8 cellular contexts compared by ENCODE assay signal in genomic region chr3:195154793-195155535, GRCh38.
DNase-seq lines count a peak whose midpoint lies in the region; ATAC-seq, FAIRE-seq and TF ChIP-seq lines count a peak whose summit lies in the region.

No MANE protein-coding gene starts in this region.

- TF ChIP-seq POLR2A in adrenal gland (IDR thresholded peaks at IDR 0.05) (peak in 1 of 2 donors; percentile 21), heart left ventricle (IDR thresholded peaks at IDR 0.05) (no peak)

- H3K27me3 ChIP-seq in adrenal gland (no peaks in the 10 kb centered on the region), heart left ventricle (no peaks in the 10 kb centered on the region), pancreas (no peaks in the 10 kb centered on the region)

- H3K9me3 ChIP-seq in adrenal gland (replicated peaks in 1 of 3) = no peaks in the 10 kb centered on the region
- H3K9me3 ChIP-seq in heart left ventricle = no peaks in the 10 kb centered on the region
- no peaks in the 10 kb centered on the region for H3K9me3 ChIP-seq in pancreas

- TF ChIP-seq CTCF in GM12865 (IDR thresholded peaks at IDR 0.05; ENCODE audit: insufficient read depth, low read depth, low read length, missing control alignments) (no peak), adrenal gland (IDR thresholded peaks at IDR 0.05) (no peak), heart left ventricle (IDR thresholded peaks at IDR 0.05) (no peak), pancreas (IDR thresholded peaks at IDR 0.05) (no peak)

- FAIRE-seq in pancreas (lab: Jason Lieb, UNC) = no peak

- 22 to 26% (median 23%) methylated on average over 14 to 16 of the region's 16 CpGs for WGBS in adrenal gland, 4 donors
- WGBS in heart left ventricle, 4 donors = 14 to 22% (median 15%) methylated on average over 15 to 16 of the region's 16 CpGs
- 27 to 28% methylated on average over 16 of the region's 16 CpGs for WGBS in pancreas, 2 donors

- H3K4me3 ChIP-seq in GM12865 (ENCODE audit: low read depth, low read length) = no peak overlapping the region
- H3K4me3 ChIP-seq in adrenal gland = no peak overlapping the region
- H3K4me3 ChIP-seq in heart left ventricle = no peak overlapping the region
- H3K4me3 ChIP-seq in pancreas = no peak overlapping the region

- H3K27ac ChIP-seq in adrenal gland (peak overlapping the region in 3 of 5 donors; percentile 51 to 90 (median 83)), heart left ventricle (peak overlapping the region; percentile 41 to 92 (median 85)), pancreas (peak overlapping the region; percentile 42 to 78 (median 60))

- H3K36me3 ChIP-seq in adrenal gland (replicated peaks in 1 of 2) = no peaks in the 10 kb centered on the region
- H3K36me3 ChIP-seq in heart left ventricle = no peaks in the 10 kb centered on the region
- H3K36me3 ChIP-seq in pancreas = no peaks in the 10 kb centered on the region

- H3K4me1 ChIP-seq in adrenal gland (replicated peaks in 1 of 2) = peaks cover 15 to 36% of the 10 kb centered on the region in 2 donors
- peaks cover 14 to 80% (median 66%) of the 10 kb centered on the region in 12 donors for H3K4me1 ChIP-seq in heart left ventricle
- H3K4me1 ChIP-seq in pancreas = peaks cover 0 to 3% (median 0%) of the 10 kb centered on the region in 3 donors

- ATAC-seq in heart left ventricle = peak; percentile 62 to 82 (median 75)
- peak; percentile 42 to 77 (median 70) for ATAC-seq in pancreas
- no peak for ATAC-seq in HG03521 (IDR thresholded peaks at IDR 0.05; ENCODE audit: unreplicated experiment)
- ATAC-seq in HG03139 (IDR thresholded peaks at IDR 0.05; ENCODE audit: unreplicated experiment) = no peak

- DNase-seq in GM12865 (ENCODE audit: low read depth) (peak; percentile 64), M059J (ENCODE audit: low read depth) (peak; percentile 99), adrenal gland (peak; percentile 87 to 95 (median 91)), heart left ventricle (peak; percentile 90 to 92 (median 91)), pancreas (peak; percentile 73 to 90 (median 83)), T-helper 1 cell (no peak)

- intact Hi-C loops in adrenal gland (cut with DNase I) (no loop called here), heart left ventricle (cut with DNase I) (loop anchor here in 5 of 10 donors (2.0 to 10.0 kb wide), 7 partner anchors 24 to 468 kb away; partner anchors contain the start of gene FAM43A (in 1 of the 5)), pancreas (cut with DNase I) (no loop called here)

Comparison
In these comparisons a context has a peak if more than half of its experiments do, and no peak if none do; other contexts are left out.
1. DNase-seq: peak in GM12865 (single experiment), M059J (single experiment), adrenal gland (7 of 7), heart left ventricle (5 of 5) and pancreas (6 of 6); none in T-helper 1 cell (0 of 5).
2. ATAC-seq: peak in heart left ventricle (4 of 4) and pancreas (4 of 4); none in HG03521 (single experiment) and HG03139 (single experiment).
3. Peak in every context shown above with its lines, with median percentiles within 50 percentile points of each other: H3K27ac ChIP-seq.